Comparison of ENCODE assay signal across 18 cellular contexts in the genomic region with DNA sequence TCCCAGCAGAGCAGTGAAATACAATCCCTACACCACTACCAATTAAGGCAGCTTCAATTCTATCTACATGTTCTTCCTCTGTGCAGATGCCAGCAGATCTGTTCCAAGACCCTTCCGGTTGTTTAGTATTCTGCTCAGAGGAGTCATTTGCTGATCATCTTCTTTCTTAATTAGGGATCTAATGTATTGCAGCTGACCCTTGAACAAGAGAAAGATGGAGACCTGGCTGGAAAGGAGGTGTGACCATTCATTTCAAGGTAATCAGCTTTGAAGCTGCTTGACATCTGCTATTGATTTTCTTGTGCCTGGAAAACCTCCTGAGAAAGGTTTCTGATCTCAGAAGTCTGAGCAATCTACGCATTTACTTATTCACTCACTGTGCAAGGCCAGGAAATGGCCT. TPM values are rescaled to one million over a fixed set of nuclear protein-coding genes. Genes with fewer than 3 reads are reported as not detected.
A peak's percentile ranks its signal among the peaks of the same experiment; 100 is the strongest.
DNase-seq lines count a peak whose midpoint lies in the region; ATAC-seq and TF ChIP-seq lines count a peak whose summit lies in the region.
"Had no signal": no experiment of that assay in that cellular context is flagged by ENCODE, and none has a peak within 500 bp of the region (broad histone marks: within the 10 kb centered on the region; RNA-seq: fewer than 3 reads in every experiment).

No MANE protein-coding gene starts in this region.

- no peaks in the 10 kb centered on the region for H3K27me3 Mint-ChIP-seq in osteocyte (ENCODE audit: unreplicated experiment)
- H3K27me3 Mint-ChIP-seq: CD4-positive, CD25-positive, alpha-beta regulatory T cell had no signal

- no peaks in the 10 kb centered on the region for H3K36me3 ChIP-seq in HEK293 (ENCODE audit: control insufficient read depth in 2 of 2, insufficient read depth in 1 of 2, low read length in 2 of 2)
- H3K36me3 ChIP-seq: BLaER1 treated with 17β-estradiol and CSF1 and Interleukin-3, amounts not matched to agents 10 nM and 100 nM had no signal

- no peak for ATAC-seq in HG02840 (IDR thresholded peaks at IDR 0.05; ENCODE audit: low FRiP score, unreplicated experiment)
- ATAC-seq: GM12878, HCT116 had no signal

- DNase-seq in DMS153 (lab: John Stamatoyannopoulos, UW) (peak; percentile 29), DMS153 treated with DMSO at 0.1 percent for 48 hours (lab: John Stamatoyannopoulos, UW; ENCODE audit: unreplicated experiment) (no peak), NCI-H2227 (lab: John Stamatoyannopoulos, UW; ENCODE audit: unreplicated experiment) (peak; percentile 51), SK-N-DZ (ENCODE audit: low spot score) (peak; percentile 95), osteocyte (ENCODE audit: extremely low spot score, unreplicated experiment) (no peak), GF-D8 (lab: John Stamatoyannopoulos, UW) (no peak)
- DNase-seq: 8988T; Calu3; CD4-positive, CD25-positive, alpha-beta regulatory T cell; DMS53; GM23248; IMR-90 had no signal

- H3K4me3 Mint-ChIP-seq in osteocyte (ENCODE audit: unreplicated experiment) = no peak overlapping the region
- H3K4me3 Mint-ChIP-seq: CD4-positive, CD25-positive, alpha-beta regulatory T cell had no signal

- no peak overlapping the region for H3K4me3 ChIP-seq in HEK293 (ENCODE audit: low read depth, low read length)
- H3K4me3 ChIP-seq: BLaER1 treated with 17β-estradiol and CSF1 and Interleukin-3, amounts not matched to agents 10 nM and 100 nM; GM12878; GM23248 had no signal

- H3K27ac Mint-ChIP-seq in osteocyte (ENCODE audit: unreplicated experiment) = no peak overlapping the region
- H3K27ac Mint-ChIP-seq: CD4-positive, CD25-positive, alpha-beta regulatory T cell had no signal

- H3K9me3 ChIP-seq in HEK293 (ENCODE audit: control insufficient read depth, insufficient read depth, low read depth, low read length) = peaks cover 7% of the 10 kb centered on the region

- CTCF ChIA-PET in HEK293 (lab: Yijun Ruan, JAX) = interaction anchor here (0.6 to 1.7 kb wide), 6 partner anchors 10 to 127 kb away, joined by 3 to 9 read pairs (median 4); a partner anchor contains a TSS

- POLR2A ChIA-PET in HEK293 (lab: Yijun Ruan, JAX) = no interaction called here

- no peaks in the 10 kb centered on the region for H3K36me3 Mint-ChIP-seq in osteocyte (ENCODE audit: unreplicated experiment)
- H3K36me3 Mint-ChIP-seq: CD4-positive, CD25-positive, alpha-beta regulatory T cell had no signal

- no peaks in the 10 kb centered on the region for H3K4me1 ChIP-seq in HEK293 (ENCODE audit: control insufficient read depth, insufficient read depth, low read length)
- H3K4me1 ChIP-seq: BLaER1 treated with 17β-estradiol and CSF1 and Interleukin-3, amounts not matched to agents 10 nM and 100 nM had no signal

- TF ChIP-seq CTCF in HEK293 (tag by site-specific recombination; IDR thresholded peaks at IDR 0.05) (no peak), osteocyte (IDR thresholded peaks at IDR 0.05) (no peak)

- no peak overlapping the region for H3K27ac ChIP-seq in HEK293 (ENCODE audit: extremely low read depth, low read depth, low read length)
- H3K27ac ChIP-seq: BLaER1 treated with 17β-estradiol and CSF1 and Interleukin-3, amounts not matched to agents 10 nM and 100 nM; GM23248 had no signal

- no peaks in the 10 kb centered on the region for H3K4me1 Mint-ChIP-seq in osteocyte (ENCODE audit: unreplicated experiment)
- H3K4me1 Mint-ChIP-seq: CD4-positive, CD25-positive, alpha-beta regulatory T cell had no signal

- H3K9me3 Mint-ChIP-seq in osteocyte (ENCODE audit: unreplicated experiment) = peaks cover 38% of the 10 kb centered on the region

TF ChIP-seq in HEK293, 187 proteins besides CTCF, POLR2A, EP300 and RAD21:
- TF ChIP-seq SP7 (tag by site-specific recombination; IDR thresholded peaks at IDR 0.05) = 0 out of 2 replicates have a peak, but pooled peaks have one; percentile 36
- TF ChIP-seq ZNF274 (IDR thresholded peaks at IDR 0.05; ENCODE audit: low read length) = no peak
- TF ChIP-seq ZNF274 (tag by site-specific recombination; IDR thresholded peaks at IDR 0.05; ENCODE audit: borderline replicate concordance) = no peak
TF ChIP-seq in HEK293: peak in this region for 1.

RNA-seq across cellular contexts. Expression of a gene that starts 24.0 kb away (rescaled TPM):
- 6.3 and 12.8 TPM in 2 replicates for polyA plus RNA-seq in SK-N-DZ (2014; cell fraction: cytosol; rRNA removed)
- polyA plus RNA-seq in SK-N-DZ (2014; cell fraction: nucleus; rRNA removed) = 7.2 and 13.7 TPM in 2 replicates
- not detected in 2 replicates for total RNA-seq in osteocyte
- total RNA-seq: Calu3; CD4-positive, CD25-positive, alpha-beta regulatory T cell; GM12878; GM23248; HT-29; IMR-90 had no signal
- polyA plus RNA-seq: CD4-positive, CD25-positive, alpha-beta regulatory T cell; GM12878; IMR-90 had no signal

Comparison
In these comparisons a context has a peak if more than half of its experiments do, and no peak if none do; other contexts are left out.
1. DNase-seq: peak in DMS153 (single experiment), NCI-H2227 (single experiment) and SK-N-DZ (single experiment); none in DMS153 treated with DMSO at 0.1 percent for 48 hours (single experiment), osteocyte (single experiment) and GF-D8 (single experiment).